In the genomic region with DNA sequence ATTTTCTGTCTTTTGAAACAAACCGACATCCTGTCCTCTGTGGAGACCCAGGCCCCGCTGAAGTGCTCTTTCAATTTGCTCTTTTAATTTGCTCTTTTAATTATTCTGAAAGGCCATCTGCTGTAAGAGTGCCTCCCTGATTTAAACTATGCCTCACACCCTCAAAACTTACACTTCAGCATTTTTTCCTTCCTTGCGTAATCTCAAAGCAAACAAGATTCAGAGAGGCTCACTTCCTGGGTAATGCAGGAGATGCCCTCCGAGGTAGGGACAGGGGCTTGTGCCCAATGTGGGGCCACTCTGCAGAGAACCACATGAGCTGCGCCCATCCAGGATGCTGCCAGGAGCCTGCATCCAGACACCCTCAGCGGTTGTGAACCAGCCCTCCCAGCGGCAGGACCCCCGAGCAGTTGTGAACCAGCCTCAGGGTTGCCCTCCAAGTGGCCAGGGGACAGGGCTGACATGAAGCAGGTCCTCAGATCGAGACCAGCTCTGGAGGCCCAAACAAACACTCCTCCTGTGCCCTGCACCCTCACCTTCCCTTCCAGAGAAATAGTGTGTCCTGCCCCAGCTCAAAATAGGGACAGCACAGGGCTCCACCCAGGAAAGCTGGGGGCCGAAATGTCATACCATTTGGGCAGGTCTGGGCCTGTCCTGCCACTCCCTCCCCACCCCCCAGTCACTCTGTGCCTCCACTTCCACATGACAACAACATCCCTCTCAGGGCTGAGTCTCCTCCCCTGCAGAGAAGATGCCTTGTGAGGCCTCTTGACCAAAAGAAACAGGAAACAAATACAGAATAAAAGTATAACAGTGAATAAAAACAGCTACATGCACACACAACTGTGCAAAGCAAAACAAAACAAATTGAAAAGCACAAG, we compare ENCODE assay signal across 1 cellular context.
TF ChIP-seq lines count a peak whose summit lies in the region.

No MANE protein-coding gene starts in this region.

TF ChIP-seq in HepG2, 621 proteins besides CTCF, POLR2A, EP300 and RAD21 (continued from another document):
- TF ChIP-seq ELF3 (CRISPR knock-in tag; IDR thresholded peaks at IDR 0.05) (peak; percentile 74), GABPB1 (CRISPR knock-in tag; IDR thresholded peaks at IDR 0.05) (peak; percentile 44)
